21 cellular contexts compared by ENCODE assay signal in genomic region chr21:45635271-45636151, GRCh38. TPM values are rescaled to one million over a fixed set of nuclear protein-coding genes. Genes with fewer than 3 reads are reported as not detected.
DNase-seq lines count a peak whose midpoint lies in the region; ATAC-seq and TF ChIP-seq lines count a peak whose summit lies in the region.
"Had no signal": no experiment of that assay in that cellular context is flagged by ENCODE, and none has a peak within 500 bp of the region (broad histone marks: within the 10 kb centered on the region; RNA-seq: fewer than 3 reads in every experiment).

No MANE protein-coding gene starts in this region.

- H3K4me3 ChIP-seq in SU-DHL-6 (ENCODE audit: insufficient read depth, low read length, poor library complexity, severe bottlenecking) (no peak overlapping the region), mesenchymal stem cell (ENCODE audit: insufficient read depth in 1 of 2, low read depth in 1 of 2, low read length in 2 of 2) (peak overlapping the region in 1 of 2 experiments; percentile 60), prostate gland (no peak overlapping the region)
- H3K4me3 ChIP-seq: HAP-1 had no signal

- no peak for DNase-seq in H9
- no peak for DNase-seq in mesenchymal stem cell
- no peak for DNase-seq in Right ventricle myocardium inferior (ENCODE audit: missing footprints)
- no peak for DNase-seq in prostate gland (ENCODE audit: low spot score)
- DNase-seq: C1 segment of cervical spinal cord; Calu3; CD8-positive, alpha-beta T cell; DMS153; Karpas-422; NCI-H1105 treated with DMSO at 0.1 percent for 48 hours; NCI-H1694 treated with DMSO at 0.1 percent for 48 hours; NCI-H2081 treated with DMSO at 0.1 percent for 48 hours; NCI-H524 treated with DMSO at 0.1 percent for 48 hours; RPMI8226; SHP77 treated with DMSO at 0.1 percent for 48 hours; SK-N-SH had no signal

- no peak overlapping the region for H3K9ac ChIP-seq in H9 (ENCODE audit: extremely low read depth, insufficient read length, low read length)
- H3K9ac ChIP-seq in SU-DHL-6 (ENCODE audit: low read length): no peak overlapping the region
- no peak overlapping the region for H3K9ac ChIP-seq in mesenchymal stem cell (ENCODE audit: low read length)
- H3K9ac ChIP-seq: SK-N-SH had no signal

- H3K9me2 ChIP-seq in SU-DHL-6 (replicated peaks; ENCODE audit: insufficient read depth, low read length): no peaks in the 10 kb centered on the region
- H3K9me2 ChIP-seq: SK-N-SH had no signal

- peaks cover 17% of the 10 kb centered on the region for H3F3A ChIP-seq in SU-DHL-6 (ENCODE audit: insufficient read depth)

- H4K20me1 ChIP-seq in H9 (ENCODE audit: control insufficient read depth, insufficient read depth, insufficient read length) (no peaks in the 10 kb centered on the region), SU-DHL-6 (ENCODE audit: low read depth, low read length) (no peaks in the 10 kb centered on the region)

- H3K14ac ChIP-seq in H9 (ENCODE audit: insufficient read depth, low read length): no peak overlapping the region
- H3K14ac ChIP-seq in mesenchymal stem cell (ENCODE audit: low read length in 2 of 2): peak overlapping the region in 1 of 2 experiments; percentile 50

- no peak for TF ChIP-seq POLR2A in prostate gland (IDR thresholded peaks at IDR 0.05)

- H3K27me3 ChIP-seq in H9 (ENCODE audit: insufficient read depth, low read length) (no peaks in the 10 kb centered on the region), SU-DHL-6 (ENCODE audit: low read length) (no peaks in the 10 kb centered on the region), mesenchymal stem cell (ENCODE audit: control insufficient read depth in 1 of 2, insufficient read depth in 1 of 2, low read length in 2 of 2) (peaks cover 0 to 37% of the 10 kb centered on the region in 2 experiments), prostate gland (replicated peaks; ENCODE audit: insufficient read depth) (no peaks in the 10 kb centered on the region)

- no peaks in the 10 kb centered on the region for H3K79me1 ChIP-seq in H9 (ENCODE audit: insufficient read depth, low read depth, low read length, poor library complexity, severe bottlenecking)
- no peaks in the 10 kb centered on the region for H3K79me1 ChIP-seq in mesenchymal stem cell (replicated peaks; ENCODE audit: low read length, poor library complexity, severe bottlenecking)

- 100% methylated on average over 4 of the region's 7 CpGs for WGBS in H9 (ENCODE audit: extremely low coverage, insufficient read length, low lambda C conversion rate)
- WGBS in mesenchymal stem cell: 89% methylated on average over 7 of the region's 7 CpGs
- WGBS in prostate gland: 65% methylated on average over 7 of the region's 7 CpGs

- intact Hi-C loops in Right ventricle myocardium inferior (cut with DNase I) (no loop called here), prostate gland (cut with DNase I) (no loop called here)

- no peak overlapping the region for H2AFZ ChIP-seq in H9 (ENCODE audit: low read length)
- no peak overlapping the region for H2AFZ ChIP-seq in SU-DHL-6 (ENCODE audit: low read depth, low read length, severe bottlenecking)
- H2AFZ ChIP-seq in mesenchymal stem cell (ENCODE audit: low read depth, low read length): no peak overlapping the region

- no peak overlapping the region for H3K4me3 Mint-ChIP-seq in H9
- H3K4me3 Mint-ChIP-seq: CD8-positive, alpha-beta T cell; IgD-negative memory B cell had no signal

- H4K8ac ChIP-seq in H9 (replicated peaks; ENCODE audit: insufficient read length, low read depth, low read length) (peak overlapping the region; percentile 15), mesenchymal stem cell (ENCODE audit: low read length) (no peak overlapping the region)

- no peaks in the 10 kb centered on the region for H3K23me2 ChIP-seq in H9 (ENCODE audit: insufficient read length, low read depth, low read length, poor library complexity, severe bottlenecking)

- no peak overlapping the region for H3K56ac ChIP-seq in H9 (ENCODE audit: insufficient read length, low read depth, low read length)

- H3K4ac ChIP-seq in H9 (ENCODE audit: low read depth, low read length) (no peak overlapping the region), mesenchymal stem cell (ENCODE audit: low read depth in 1 of 2, low read length in 2 of 2) (no peak overlapping the region)

- H3K9me3 Mint-ChIP-seq in H9: no peaks in the 10 kb centered on the region
- H3K9me3 Mint-ChIP-seq: CD8-positive, alpha-beta T cell; IgD-negative memory B cell had no signal

- H2BK20ac ChIP-seq in H9 (ENCODE audit: low read depth, low read length, poor library complexity, severe bottlenecking): no peak overlapping the region

- no peaks in the 10 kb centered on the region for H3K36me3 Mint-ChIP-seq in H9 (ENCODE audit: insufficient read depth in 1 of 3, low read depth in 3 of 3)
- H3K36me3 Mint-ChIP-seq: CD8-positive, alpha-beta T cell; IgD-negative memory B cell had no signal

- H3K23ac ChIP-seq in H9 (ENCODE audit: insufficient read length, low read depth, low read length): no peak overlapping the region
- no peak overlapping the region for H3K23ac ChIP-seq in mesenchymal stem cell (ENCODE audit: low read length in 2 of 2)

- H3K4me1 Mint-ChIP-seq in H9: peaks cover 12 to 16% of the 10 kb centered on the region in 2 experiments

- H2BK12ac ChIP-seq in H9 (ENCODE audit: insufficient read length, low read depth, low read length): no peak overlapping the region
- H2BK12ac ChIP-seq in mesenchymal stem cell (ENCODE audit: low read length in 2 of 2): peak overlapping the region in 1 of 2 experiments; percentile 16

- H3K4me2 ChIP-seq in H9 (ENCODE audit: insufficient read depth, insufficient read length, low read length) (no peak overlapping the region), SU-DHL-6 (ENCODE audit: low read depth, low read length, poor library complexity, severe bottlenecking) (peak overlapping the region; percentile 36), mesenchymal stem cell (ENCODE audit: low read length, poor library complexity, severe bottlenecking) (no peak overlapping the region)

- H3K9me3 ChIP-seq in H9 (ENCODE audit: control insufficient read depth, low read depth, low read length) (no peaks in the 10 kb centered on the region), SU-DHL-6 (ENCODE audit: insufficient read depth, low read length) (no peaks in the 10 kb centered on the region), mesenchymal stem cell (ENCODE audit: control insufficient read depth, low read length) (no peaks in the 10 kb centered on the region), prostate gland (no peaks in the 10 kb centered on the region)
- H3K9me3 ChIP-seq: HAP-1, SK-N-SH had no signal

- no peak overlapping the region for H3K27ac ChIP-seq in H9 (ENCODE audit: insufficient read length, low read depth, low read length)
- H3K27ac ChIP-seq in SU-DHL-6 (ENCODE audit: low read depth, low read length): 0 out of 2 replicates have a peak overlapping the region, but pooled peaks have one; percentile 28
- H3K27ac ChIP-seq in mesenchymal stem cell (ENCODE audit: low read length, poor library complexity, severe bottlenecking): no peak overlapping the region
- H3K27ac ChIP-seq in prostate gland: no peak overlapping the region

- H3K27me3 Mint-ChIP-seq in H9 (ENCODE audit: low read depth): peaks cover 6% of the 10 kb centered on the region
- H3K27me3 Mint-ChIP-seq: IgD-negative memory B cell had no signal

- H3T11ph ChIP-seq in H9 (ENCODE audit: low read length): no peak overlapping the region

- H2BK120ac ChIP-seq in H9 (ENCODE audit: low read depth, low read length, poor library complexity, severe bottlenecking) (no peak overlapping the region), mesenchymal stem cell (ENCODE audit: low read depth, low read length) (no peak overlapping the region)

- H3K4me1 ChIP-seq in H9 (ENCODE audit: insufficient read depth, low read length) (no peaks in the 10 kb centered on the region), mesenchymal stem cell (ENCODE audit: control insufficient read depth, insufficient read depth, low read depth, low read length) (peaks cover 11% of the 10 kb centered on the region), prostate gland (replicated peaks) (no peaks in the 10 kb centered on the region)

- no peak overlapping the region for H4K91ac ChIP-seq in H9 (ENCODE audit: insufficient read length, low read depth, low read length)
- peak overlapping the region; percentile 15 for H4K91ac ChIP-seq in mesenchymal stem cell (ENCODE audit: low read length)

- H4K5ac ChIP-seq in H9 (ENCODE audit: insufficient read length, low read depth, low read length): no peak overlapping the region

- H2BK15ac ChIP-seq in H9 (ENCODE audit: low read depth, low read length) (no peak overlapping the region), mesenchymal stem cell (ENCODE audit: low read depth, poor library complexity, severe bottlenecking) (no peak overlapping the region)

- H3K79me2 ChIP-seq in H9 (ENCODE audit: insufficient read depth, low read length) (no peaks in the 10 kb centered on the region), SU-DHL-6 (ENCODE audit: insufficient read depth, low read length) (no peaks in the 10 kb centered on the region)

- ATAC-seq in Right ventricle myocardium inferior: no peak
- no peak for ATAC-seq in GM18498 (IDR thresholded peaks at IDR 0.05; ENCODE audit: unreplicated experiment)
- no peak for ATAC-seq in GM21381 (IDR thresholded peaks at IDR 0.05; ENCODE audit: unreplicated experiment)
- ATAC-seq: CD8-positive, alpha-beta T cell had no signal

- H2AK5ac ChIP-seq in H9 (ENCODE audit: insufficient read length, low read length): no peak overlapping the region
- no peak overlapping the region for H2AK5ac ChIP-seq in mesenchymal stem cell (ENCODE audit: low read length, severe bottlenecking)

- TF ChIP-seq CTCF in H9 (conservative IDR thresholded peaks at IDR 0.05) (no peak), SU-DHL-6 (IDR thresholded peaks at IDR 0.05; ENCODE audit: insufficient read depth, low read length, poor library complexity, severe bottlenecking) (no peak), prostate gland (IDR thresholded peaks at IDR 0.05) (no peak)

- no peak overlapping the region for H2BK5ac ChIP-seq in H9 (ENCODE audit: insufficient read length, low read length)
- H2BK5ac ChIP-seq in mesenchymal stem cell (ENCODE audit: low read depth, low read length, poor library complexity, severe bottlenecking): no peak overlapping the region

- H3K27ac Mint-ChIP-seq in H9: no peak overlapping the region
- H3K27ac Mint-ChIP-seq: CD8-positive, alpha-beta T cell; IgD-negative memory B cell had no signal

- H3K18ac ChIP-seq in H9 (ENCODE audit: insufficient read length, low read depth, low read length) (no peak overlapping the region), mesenchymal stem cell (ENCODE audit: low read depth in 1 of 2, low read length in 2 of 2) (no peak overlapping the region)

- no peaks in the 10 kb centered on the region for H3K36me3 ChIP-seq in SU-DHL-6 (ENCODE audit: low read length)
- H3K36me3 ChIP-seq in mesenchymal stem cell (ENCODE audit: control insufficient read depth in 1 of 2, insufficient read depth in 2 of 2, low read depth in 1 of 2, low read length in 2 of 2): no peaks in the 10 kb centered on the region
- H3K36me3 ChIP-seq in prostate gland: no peaks in the 10 kb centered on the region
- H3K36me3 ChIP-seq: HAP-1 had no signal

RNA-seq across cellular contexts. Expression of gene PCBP3, which starts 8.0 kb away (rescaled TPM):
- 10.8 and 10.9 TPM in 2 replicates for total RNA-seq in H9 (2021)
- 6.0 TPM for polyA plus RNA-seq in mesenchymal stem cell (2013, experiment 1 of 2)
- polyA plus RNA-seq in mesenchymal stem cell (2013, experiment 2 of 2): 6.1 TPM
- total RNA-seq in Right ventricle myocardium inferior: 3.7 TPM
- total RNA-seq in prostate gland: 10 to 100 TPM in 1 of 2 donors, under 1 TPM in 1; 0.77 to 17.2 TPM
